ENCODE assay signal across 8 cellular contexts in the genomic region with DNA sequence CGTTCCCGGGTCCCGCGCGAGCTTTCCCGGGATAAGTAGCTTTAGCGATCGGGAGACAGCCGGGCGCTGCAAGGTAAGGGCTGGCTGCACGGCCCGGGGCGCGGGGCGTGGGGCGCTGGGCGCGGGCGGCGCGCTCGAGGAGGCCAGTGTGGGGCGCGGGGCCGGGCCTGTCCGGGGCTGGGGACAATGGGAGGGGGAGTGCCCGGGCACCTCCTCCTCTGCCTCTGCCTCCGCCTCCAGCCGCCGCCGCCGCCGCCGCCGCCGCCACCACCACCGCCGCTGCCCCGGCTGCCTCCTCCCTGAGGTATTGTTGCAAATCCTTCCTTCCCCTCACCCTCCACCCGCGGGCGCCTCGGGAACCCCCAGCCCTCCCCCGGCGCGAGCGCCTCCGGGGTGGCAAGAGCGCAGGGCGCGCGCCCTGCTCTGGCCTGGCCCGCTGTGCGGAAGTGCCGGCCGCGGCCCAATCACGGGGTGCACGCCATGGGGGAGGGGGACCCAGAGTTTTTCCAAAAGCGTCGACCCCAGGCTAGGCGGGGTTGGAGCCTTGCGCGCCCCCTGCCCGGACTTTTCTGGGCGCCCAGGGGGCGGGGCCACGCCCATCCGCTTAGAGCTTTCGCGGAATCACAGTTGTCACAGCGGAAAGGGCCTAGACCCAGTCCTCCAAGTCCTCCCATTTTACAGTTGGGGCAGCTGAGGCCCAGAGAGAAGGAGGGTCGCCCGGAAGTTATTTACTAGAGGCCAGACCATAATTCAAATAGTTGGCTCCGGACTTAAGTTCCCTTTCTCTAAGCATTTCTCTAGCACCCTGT. TPM values are rescaled to one million over a fixed set of nuclear protein-coding genes. Genes with fewer than 3 reads are reported as not detected.
DNase-seq lines count a peak whose midpoint lies in the region; ATAC-seq, FAIRE-seq and TF ChIP-seq lines count a peak whose summit lies in the region.

TSS of gene LPP (plus strand) at position 209 of the 809 bp plus-strand sequence. CDS start 251,964 bp downstream, outside the sequence.

- TF ChIP-seq EP300 in A549 (IDR thresholded peaks at IDR 0.05): 0 out of 5 replicates have a peak, but pooled peaks of 1 of the 2 experiments have one; percentile 32

- no peaks in the 10 kb centered on the region for H3K27me3 ChIP-seq in mucosa of rectum (ENCODE audit: control insufficient read depth in 2 of 2, insufficient read depth in 2 of 2, low read length in 2 of 2)

- peaks cover 58% of the 10 kb centered on the region for H3K4me1 ChIP-seq in A549
- peaks cover 30 to 45% of the 10 kb centered on the region in 2 donors for H3K4me1 ChIP-seq in mucosa of rectum (ENCODE audit: control insufficient read depth in 2 of 2, insufficient read depth in 2 of 2, low read length in 2 of 2)

- TF ChIP-seq CTCF in A549 (IDR thresholded peaks at IDR 0.05): no peak

- POLR2A ChIA-PET in A549 (lab: Yijun Ruan, JAX): interaction anchor here (0.8 to 2.0 kb wide), 7 partner anchors 10 to 415 kb away, joined by 3 to 24 read pairs (median 4); partner anchors contain the start of gene BCL6

- 0% methylated on average over 6 of the region's 75 CpGs for WGBS in A549 (ENCODE audit: missing lambda C conversion rate)

- H3K4me2 ChIP-seq in A549: peak within 1 kb of the TSS; percentile 91

- DNase-seq in A549 (ENCODE audit: low read depth in 1 of 2, low spot score in 1 of 2) (peak; percentile 69 to 81), GM18507 (ENCODE audit: extremely low spot score, insufficient read length, low read depth) (peak; percentile 39), NOMO-1 treated with dmso at 0.1 percent for 144 hours (lab: John Stamatoyannopoulos, UW; ENCODE audit: unreplicated experiment) (peak; percentile 47), activated T-cell treated with anti-CD3 and anti-CD28 coated beads for 24 hours (ENCODE audit: low read depth) (peak; percentile 65), epithelial cell of prostate (ENCODE audit: low read depth, low spot score) (no peak)
- peak; percentile 75 for DNase-seq in stimulated activated CD8-positive, alpha-beta memory T cell treated with anti-CD3 and anti-CD28 coated beads, Interleukin-4, amount 100 ng/mL, for 24 hours (ENCODE audit: low read depth)

- no peaks in the 10 kb centered on the region for H3K36me3 ChIP-seq in mucosa of rectum (ENCODE audit: control insufficient read depth in 2 of 2, insufficient read depth in 2 of 2, low read length in 2 of 2)

- no peak; a peak in 2 of 5 replicates for TF ChIP-seq RAD21 in A549 (conservative IDR thresholded peaks at IDR 0.05 in 1 of 2, IDR thresholded peaks at IDR 0.05 in 1 of 2)

- H3K27ac ChIP-seq in A549 (peak within 1 kb of the TSS; percentile 98 to 99), epithelial cell of prostate (peak within 1 kb of the TSS; percentile 74), mucosa of rectum (ENCODE audit: low read depth in 2 of 2, low read length in 2 of 2) (peak within 1 kb of the TSS; percentile 94)

- peak; percentile 91 for ATAC-seq in A549
- ATAC-seq in HG03045 (IDR thresholded peaks at IDR 0.05; ENCODE audit: unreplicated experiment): peak; percentile 79

- FAIRE-seq in A549 (lab: Jason Lieb, UNC): no peak
- no peak for FAIRE-seq in GM18507 (lab: Jason Lieb, UNC)

- H3K9me3 ChIP-seq in A549: no peaks in the 10 kb centered on the region
- H3K9me3 ChIP-seq in mucosa of rectum (ENCODE audit: control insufficient read depth in 2 of 2, low read length in 2 of 2): no peaks in the 10 kb centered on the region

- peak within 1 kb of the TSS; percentile 80 to 97 for H3K9ac ChIP-seq in mucosa of rectum (ENCODE audit: low read depth in 1 of 2, low read length in 2 of 2)

- CTCF ChIA-PET in A549 (lab: Yijun Ruan, JAX): interaction anchor here (1.1 to 1.4 kb wide), 2 partner anchors 413 to 414 kb away, joined by 5 to 7 read pairs; no protein-coding TSS in a partner anchor

- H3K4me3 ChIP-seq in A549: peak within 1 kb of the TSS; percentile 59
- H3K4me3 ChIP-seq in mucosa of rectum (ENCODE audit: low read length in 2 of 2): peak within 1 kb of the TSS; percentile 87 to 91

- no peak for TF ChIP-seq POLR2A in A549 (IDR thresholded peaks at IDR 0.05; ENCODE audit: low read length)

TF ChIP-seq in A549, 52 proteins besides CTCF, POLR2A, EP300 and RAD21:
- TF ChIP-seq PHF8 (IDR thresholded peaks at IDR 0.05; ENCODE audit: borderline replicate concordance, low read depth) (0 out of 2 replicates have a peak, but pooled peaks have one; percentile 36), E2F6 (IDR thresholded peaks at IDR 0.05; ENCODE audit: borderline replicate concordance, low read depth) (peak; percentile 25; the same call in 1 of the 2 replicates), TP53 (CRISPR knock-in tag; IDR thresholded peaks at IDR 0.05) (no peak), GATA3 (IDR thresholded peaks at IDR 0.05; ENCODE audit: borderline replicate concordance) (peak; percentile 7; the same call in 1 of the 2 replicates), SREBF2 (IDR thresholded peaks at IDR 0.05) (no peak), MAX (IDR thresholded peaks at IDR 0.05) (peak; percentile 28), CBX2 (IDR thresholded peaks at IDR 0.05; ENCODE audit: borderline replicate concordance, low read depth) (no peak), MAZ (IDR thresholded peaks at IDR 0.05; ENCODE audit: borderline replicate concordance, low read depth, low read length) (no peak)
- TF ChIP-seq, protein P1, sequence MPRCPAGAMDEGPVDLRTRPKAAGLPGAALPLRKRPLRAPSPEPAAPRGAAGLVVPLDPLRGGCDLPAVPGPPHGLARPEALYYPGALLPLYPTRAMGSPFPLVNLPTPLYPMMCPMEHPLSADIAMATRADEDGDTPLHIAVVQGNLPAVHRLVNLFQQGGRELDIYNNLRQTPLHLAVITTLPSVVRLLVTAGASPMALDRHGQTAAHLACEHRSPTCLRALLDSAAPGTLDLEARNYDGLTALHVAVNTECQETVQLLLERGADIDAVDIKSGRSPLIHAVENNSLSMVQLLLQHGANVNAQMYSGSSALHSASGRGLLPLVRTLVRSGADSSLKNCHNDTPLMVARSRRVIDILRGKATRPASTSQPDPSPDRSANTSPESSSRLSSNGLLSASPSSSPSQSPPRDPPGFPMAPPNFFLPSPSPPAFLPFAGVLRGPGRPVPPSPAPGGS (IDR thresholded peaks at IDR 0.05): 0 out of 3 replicates have a peak, but pooled peaks have one; percentile 26
TF ChIP-seq in A549: peak in this region for 5.

RNA-seq across cellular contexts. Expression of gene LPP, which starts in this region (rescaled TPM):
- polyA plus RNA-seq in A549 (2011; rRNA removed): 30.4 and 30.8 TPM in 2 replicates
- 3.4 and 5.3 TPM in 2 replicates for polyA plus RNA-seq in A549 (2012; cell fraction: cytosol; rRNA removed)
- polyA plus RNA-seq in A549 (2012; cell fraction: nucleus; rRNA removed): 11.9 and 13.1 TPM in 2 replicates
- polyA plus RNA-seq in A549 (2017; fragmentation: RNase III; extraction: RNeasy Plus Mini Kit Qiagen cat#74134 plus additional on column Dnase treatment): 11.0 to 14.9 TPM (median 12.2 TPM) in 3 replicates
- 405 and 592 TPM in 2 replicates for polyA minus RNA-seq in A549 (2011; rRNA and poly(A)+ RNA removed)
